Comparison of ENCODE assay signal across 8 cellular contexts in the genomic region with DNA sequence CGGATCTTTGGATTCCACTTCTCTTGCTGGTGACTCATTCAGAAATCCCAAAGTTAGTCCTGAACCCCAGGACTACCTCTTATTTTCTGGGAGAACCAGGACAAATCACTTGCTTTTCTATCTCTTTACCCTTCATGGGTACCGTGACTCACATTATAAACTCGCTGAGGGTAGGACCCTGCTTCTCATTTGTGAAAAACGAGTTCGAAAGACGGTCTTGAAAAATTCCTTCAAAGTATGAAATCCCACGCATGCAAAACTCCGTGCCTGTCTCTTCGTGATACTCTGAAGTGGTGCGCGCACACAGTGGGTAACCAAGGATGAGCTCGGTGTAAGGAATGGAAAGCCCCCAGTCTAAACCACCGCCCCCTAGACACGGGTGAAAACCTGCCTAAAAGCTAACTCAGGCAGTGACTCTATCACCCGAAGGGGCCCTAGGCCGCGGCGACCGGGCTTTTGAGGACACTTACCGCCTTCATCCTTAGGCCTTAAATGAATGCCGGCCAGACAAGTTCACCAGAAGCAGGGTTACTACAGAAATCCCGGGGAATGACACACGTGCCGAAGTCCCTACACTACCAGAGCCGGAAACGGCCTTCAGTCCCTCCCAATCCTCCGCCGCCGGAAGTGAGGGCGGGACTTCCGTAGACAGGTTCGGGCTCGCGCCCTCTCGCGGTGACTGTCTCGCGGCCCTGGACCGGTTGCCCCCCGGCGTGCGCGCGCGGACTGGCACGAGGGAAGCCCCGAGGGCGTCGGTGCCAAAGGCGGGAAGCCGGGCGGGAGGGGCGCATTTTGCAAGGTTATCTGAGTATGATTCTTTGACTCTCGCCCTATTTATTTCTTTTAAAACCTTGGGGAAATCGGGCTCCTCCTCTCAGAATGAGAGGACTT. TPM values are rescaled to one million over a fixed set of nuclear protein-coding genes. Genes with fewer than 3 reads are reported as not detected.
A peak's percentile ranks its signal among the peaks of the same experiment; 100 is the strongest.
DNase-seq lines count a peak whose midpoint lies in the region; ATAC-seq, FAIRE-seq and TF ChIP-seq lines count a peak whose summit lies in the region.

A gene with protein sequence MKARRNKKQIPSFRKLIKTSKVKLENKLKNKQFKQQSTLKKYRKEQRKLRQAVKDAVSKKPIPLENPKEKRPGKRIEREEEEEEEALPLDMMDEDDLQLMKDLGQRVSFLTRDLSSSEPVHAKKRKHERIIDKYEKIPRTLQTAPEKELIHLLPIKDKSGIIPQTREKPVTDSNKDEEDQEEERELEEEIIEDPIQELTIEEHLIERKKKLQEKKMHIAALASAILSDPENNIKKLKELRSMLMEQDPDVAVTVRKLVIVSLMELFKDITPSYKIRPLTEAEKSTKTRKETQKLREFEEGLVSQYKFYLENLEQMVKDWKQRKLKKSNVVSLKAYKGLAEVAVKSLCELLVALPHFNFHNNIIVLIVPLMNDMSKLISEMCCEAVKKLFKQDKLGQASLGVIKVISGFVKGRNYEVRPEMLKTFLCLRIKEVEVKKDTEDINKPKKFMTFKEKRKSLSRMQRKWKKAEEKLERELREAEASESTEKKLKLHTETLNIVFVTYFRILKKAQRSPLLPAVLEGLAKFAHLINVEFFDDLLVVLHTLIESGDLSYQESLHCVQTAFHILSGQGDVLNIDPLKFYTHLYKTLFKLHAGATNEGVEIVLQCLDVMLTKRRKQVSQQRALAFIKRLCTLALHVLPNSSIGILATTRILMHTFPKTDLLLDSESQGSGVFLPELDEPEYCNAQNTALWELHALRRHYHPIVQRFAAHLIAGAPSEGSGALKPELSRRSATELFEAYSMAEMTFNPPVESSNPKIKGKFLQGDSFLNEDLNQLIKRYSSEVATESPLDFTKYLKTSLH (minus strand): TSS at position 580 of the 891 bp plus-strand sequence. CDS start 101 bp downstream, at position 479.

- H3K9me3 ChIP-seq in H1 (ENCODE audit: insufficient read depth in 2 of 2, low read depth in 1 of 2, low read length in 1 of 2), result no peaks in the 10 kb centered on the region

- H4K5ac ChIP-seq in H1 (ENCODE audit: insufficient read length, low read depth, low read length), result no peak within 1 kb of the TSS

- H2BK120ac ChIP-seq in H1 (replicated peaks; ENCODE audit: low read depth, low read length), result peak within 1 kb of the TSS; percentile 33

- peaks cover 0 to 27% of the 10 kb centered on the region in 2 experiments; a peak in 2 of 4 replicates for H3K79me2 ChIP-seq in H1 (ENCODE audit: control insufficient read depth in 1 of 2, insufficient read depth in 2 of 2, low read length in 2 of 2)

- TF ChIP-seq EP300 in H1 (IDR thresholded peaks at IDR 0.05; ENCODE audit: borderline replicate concordance in 1 of 2, low read depth in 2 of 2, low read length in 2 of 2), result no peak

- DNase-seq in COR-L47 (lab: John Stamatoyannopoulos, UW) (peak; percentile 78), HS-5 (ENCODE audit: low read depth) (peak; percentile 75), NOMO-1 (lab: John Stamatoyannopoulos, UW; ENCODE audit: unreplicated experiment in 2 of 2) (peak; percentile 81 to 90), H1 (ENCODE audit: low read depth in 1 of 2, low spot score in 2 of 2) (peak; percentile 85 to 97), memory B cell (ENCODE audit: low spot score in 2 of 2) (peak; percentile 96 to 98)
- peak; percentile 89 to 95 for DNase-seq in activated CD8-positive, alpha-beta memory T cell treated with anti-CD3 and anti-CD28 coated beads for 4 hours (ENCODE audit: low read depth in 2 of 2)
- DNase-seq in stimulated activated CD8-positive, alpha-beta memory T cell treated with anti-CD3 and anti-CD28 coated beads, Interleukin-12 subunit alpha, Interleukin-12 subunit beta, amount 100 ng/mL, for 24 hours (ENCODE audit: extremely low read depth), result peak; percentile 97

- peak; percentile 97 for ATAC-seq in GM19468 (IDR thresholded peaks at IDR 0.05; ENCODE audit: extremely low read depth, unreplicated experiment)
- peak; percentile 91 for ATAC-seq in memory B cell (ENCODE audit: low read depth)

- H3K56ac ChIP-seq in H1 (replicated peaks; ENCODE audit: insufficient read length, low read depth, low read length), result peak within 1 kb of the TSS; percentile 52

- H3K27ac Mint-ChIP-seq in memory B cell, result peak within 1 kb of the TSS; percentile 99

- peaks cover 2% of the 10 kb centered on the region; the same call in 1 of the 2 replicates for H3K79me1 ChIP-seq in H1 (ENCODE audit: low read depth, low read length)

- H3K14ac ChIP-seq in H1 (ENCODE audit: insufficient read length), result no peak within 1 kb of the TSS

- 2% methylated on average over 55 of the region's 55 CpGs; no CpG with 5 or more reads in 1 of the 2 experiments for WGBS in H1 (ENCODE audit: extremely low coverage in 1 of 2, insufficient coverage in 1 of 2, insufficient read length in 1 of 2, insufficient replicate concordance in 2 of 2, low coverage in 1 of 2, low lambda C conversion rate in 2 of 2, missing lambda C conversion rate in 1 of 2), 2 experiments

- H4K20me1 ChIP-seq in H1 (replicated peaks in 1 of 2; ENCODE audit: control insufficient read depth in 1 of 2, insufficient read depth in 2 of 2, low read length in 2 of 2), result peaks cover 0 to 4% of the 10 kb centered on the region in 2 experiments

- peaks cover 12% of the 10 kb centered on the region for H3K36me3 Mint-ChIP-seq in memory B cell

- H3K27ac ChIP-seq in H1 (ENCODE audit: low read depth, low read length), result 0 out of 2 replicates have a peak within 1 kb of the TSS, but pooled peaks have one; percentile 11

- H2AFZ ChIP-seq in H1 (ENCODE audit: low read length), result peak within 1 kb of the TSS; percentile 89

- H3K4me3 Mint-ChIP-seq in memory B cell, result peak within 1 kb of the TSS; percentile 98

- H3K4me3 ChIP-seq in H1 (ENCODE audit: extremely low read depth in 1 of 4, insufficient read depth in 2 of 4, low read depth in 3 of 4, low read length in 4 of 4), result peak within 1 kb of the TSS; percentile 87 to 93 (median 93)

- peak in 1 of 2 experiments; percentile 80; a peak in 2 of 3 replicates for TF ChIP-seq POLR2A in H1 (IDR thresholded peaks at IDR 0.05; ENCODE audit: control extremely low read depth in 1 of 2, low read depth in 2 of 2, low read length in 2 of 2)

- CTCF ChIA-PET in H1 (lab: Charles Lee; ENCODE audit: partially characterized antibody), result interaction anchor here (0.9 to 2.3 kb wide), 7 partner anchors 10 to 83 kb away, joined by 3 to 7 read pairs (median 4); no protein-coding TSS in a partner anchor

- H3K36me3 ChIP-seq in H1 (ENCODE audit: control insufficient read depth in 2 of 4, insufficient read depth in 4 of 4, low read length in 3 of 4), result peaks cover 0 to 25% (median 11%) of the 10 kb centered on the region in 4 experiments; a peak in 6 of 8 replicates

- H3K23me2 ChIP-seq in H1 (ENCODE audit: low read depth, low read length), result peaks cover 6% of the 10 kb centered on the region

- no peak within 1 kb of the TSS for H2BK20ac ChIP-seq in H1 (ENCODE audit: low read length)

- H3K4me2 ChIP-seq in H1 (ENCODE audit: insufficient read depth in 1 of 2, low read depth in 2 of 2, low read length in 2 of 2), result peak within 1 kb of the TSS; percentile 80 to 91

- H3K27me3 ChIP-seq in H1 (replicated peaks in 1 of 4; ENCODE audit: control insufficient read depth in 3 of 4, extremely low read depth in 1 of 4, insufficient read depth in 3 of 4, low read length in 3 of 4), result peaks cover 0 to 18% (median 11%) of the 10 kb centered on the region in 4 experiments; a peak in 5 of 7 replicates

- no peak within 1 kb of the TSS for H2AK5ac ChIP-seq in H1 (ENCODE audit: low read depth, low read length)

- H3K18ac ChIP-seq in H1 (ENCODE audit: extremely low read depth, low read length), result no peak within 1 kb of the TSS; the same call in 1 of the 2 replicates

- no peaks in the 10 kb centered on the region for H3K9me3 Mint-ChIP-seq in memory B cell

- peak; percentile 84 for FAIRE-seq in H1 (lab: Jason Lieb, UNC)

- peak in 1 of 2 experiments; percentile 29; a peak in 2 of 4 replicates for TF ChIP-seq RAD21 in H1 (IDR thresholded peaks at IDR 0.05 in 1 of 2, conservative IDR thresholded peaks at IDR 0.05 in 1 of 2; ENCODE audit: low read depth in 2 of 2, low read length in 2 of 2)

- POLR2A ChIA-PET in H1 (lab: Charles Lee; ENCODE audit: partially characterized antibody), result interaction anchor here (1.4 to 2.4 kb wide), 3 partner anchors 12 to 182 kb away, joined by 4 to 9 read pairs (median 5); no protein-coding TSS in a partner anchor

- H2BK12ac ChIP-seq in H1 (ENCODE audit: low read depth, low read length), result no peak within 1 kb of the TSS

- peaks cover 13% of the 10 kb centered on the region for H3K4me1 Mint-ChIP-seq in memory B cell

- H3K23ac ChIP-seq in H1 (ENCODE audit: insufficient read length), result no peak within 1 kb of the TSS

- H3K27me3 Mint-ChIP-seq in memory B cell, result peaks cover 3% of the 10 kb centered on the region

- H2BK15ac ChIP-seq in H1 (ENCODE audit: low read length), result no peak within 1 kb of the TSS

- H3K9ac ChIP-seq in H1 (replicated peaks in 1 of 4; ENCODE audit: extremely low read depth in 1 of 4, low read depth in 3 of 4, low read length in 3 of 4), result peak within 1 kb of the TSS in 3 of 4 experiments; percentile 67 to 79 (median 72); a peak in 6 of 7 replicates

- H3K4ac ChIP-seq in H1 (replicated peaks; ENCODE audit: insufficient read length, low read depth, low read length), result peak within 1 kb of the TSS; percentile 21

- no peak within 1 kb of the TSS for H2BK5ac ChIP-seq in H1 (ENCODE audit: low read depth, low read length)

- H4K91ac ChIP-seq in H1 (replicated peaks; ENCODE audit: insufficient read length, low read length), result peak within 1 kb of the TSS; percentile 79

- peak; percentile 46 to 63 (median 51) for TF ChIP-seq CTCF in H1 (IDR thresholded peaks at IDR 0.05; ENCODE audit: control extremely low read depth in 1 of 3, insufficient read depth in 1 of 3, low read depth in 1 of 3, low read length in 3 of 3)

- peak within 1 kb of the TSS; percentile 51; the same call in 1 of the 2 replicates for H4K8ac ChIP-seq in H1 (ENCODE audit: extremely low read depth, insufficient read depth, low read length)

- H3K4me1 ChIP-seq in H1 (replicated peaks in 1 of 4; ENCODE audit: control insufficient read depth in 3 of 4, insufficient read depth in 4 of 4, low read length in 3 of 4), result peaks cover 0 to 2% (median 0%) of the 10 kb centered on the region in 4 experiments; a peak in 1 of 7 replicates

TF ChIP-seq in H1, 55 proteins besides CTCF, POLR2A, EP300 and RAD21 (continues in another document):
- 0 out of 2 replicates have a peak, but pooled peaks have one; percentile 23 for TF ChIP-seq JUND (IDR thresholded peaks at IDR 0.05; ENCODE audit: low read length)
- no peak for TF ChIP-seq RXRA (IDR thresholded peaks at IDR 0.05; ENCODE audit: insufficient read depth, low read depth, low read length)

RNA-seq across cellular contexts. Expression of the gene that starts here (rescaled TPM):
- total RNA-seq in H1 (2021; fragmentation: NEBNext Ultra II Directional; extraction: Animal tissue kit (Norgen Biotek cat#: 25700)), result 34.3 and 39.1 TPM in 2 replicates
- polyA plus RNA-seq in H1 (2011; rRNA removed), result 4.1 and 7.1 TPM in 2 replicates
- 9.1 TPM for polyA plus RNA-seq in H1 (2011; cell fraction: cytosol; rRNA removed)
- 9.6 TPM for polyA plus RNA-seq in H1 (2011; cell fraction: nucleus; rRNA removed)
- 10.0 to 25.8 TPM (median 12.1 TPM) in 4 replicates for polyA plus RNA-seq in H1 (2012, experiment 1 of 2)
- 1.6 TPM for polyA plus RNA-seq in H1 (2012, experiment 2 of 2)
- 26.6 TPM for polyA plus RNA-seq in H1 (2013, experiment 1 of 2)
- polyA plus RNA-seq in H1 (2013, experiment 2 of 2), result 24.9 TPM
- 26.0 and 30.0 TPM in 2 replicates for polyA minus RNA-seq in H1 (2011; rRNA and poly(A)+ RNA removed)
- 10.9 TPM for polyA minus RNA-seq in H1 (2011; cell fraction: cytosol; rRNA and poly(A)+ RNA removed)
- polyA minus RNA-seq in H1 (2011; cell fraction: nucleus; rRNA and poly(A)+ RNA removed), result 47.2 TPM

Comparison
In these comparisons a context has a peak if more than half of its experiments do, and no peak if none do; other contexts are left out.
1. Peak in every context shown above with its lines: DNase-seq, ATAC-seq, H3K4me3 ChIP-seq and H3K27ac ChIP-seq.